Comparison of ENCODE assay signal across 8 cellular contexts in the genomic region with DNA sequence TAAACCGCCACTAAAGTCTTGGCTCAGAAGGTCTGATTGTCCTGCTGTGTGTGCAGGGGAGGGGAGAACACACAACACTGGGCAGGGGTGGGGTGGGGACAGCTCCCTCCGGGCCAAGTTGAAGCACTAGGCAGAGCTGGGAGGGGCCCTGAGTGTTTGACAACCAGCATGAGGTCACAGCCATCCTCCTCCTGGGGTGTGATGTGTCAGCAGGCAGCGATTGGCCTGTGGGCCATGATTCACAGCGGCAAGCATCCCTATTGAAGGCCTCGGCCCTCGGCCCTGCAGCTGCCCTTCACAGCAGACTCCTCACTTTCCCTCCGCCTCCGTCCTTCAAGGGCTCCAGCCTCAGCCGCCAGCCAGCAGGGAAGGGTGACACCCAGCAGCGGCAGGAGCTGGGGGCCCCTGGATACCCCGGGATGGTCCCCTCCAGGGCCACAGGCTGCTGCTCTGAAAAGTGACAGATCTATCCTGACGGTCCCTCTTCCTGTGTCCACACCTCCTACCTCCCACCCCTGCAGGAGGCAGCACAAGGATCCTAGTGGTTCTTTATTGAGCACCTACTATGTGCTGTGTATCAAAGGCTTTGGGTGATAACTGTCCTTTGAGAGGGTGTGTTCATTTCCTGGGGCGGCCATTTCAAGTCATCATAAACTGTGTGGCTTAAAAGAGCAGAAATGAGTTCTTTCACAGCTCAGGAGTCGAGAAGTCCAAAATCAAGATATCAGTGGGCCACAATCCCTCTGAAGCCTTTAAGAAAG.
DNase-seq lines count a peak whose midpoint lies in the region; ATAC-seq and TF ChIP-seq lines count a peak whose summit lies in the region.

No MANE protein-coding gene starts in this region.

- peaks cover 4 to 5% of the 10 kb centered on the region in 2 donors for H3K4me1 ChIP-seq in esophagus (ENCODE audit: control insufficient read depth in 2 of 2, insufficient read depth in 2 of 2, low read length in 1 of 2)
- H3K4me1 ChIP-seq in psoas muscle, result no peaks in the 10 kb centered on the region

- 33 to 43% methylated on average over 14 of the region's 14 CpGs for WGBS in esophagus, 2 donors
- WGBS in psoas muscle, 3 donors, result 34 to 35% (median 35%) methylated on average over 14 of the region's 14 CpGs

- H3K27ac ChIP-seq in esophagus (ENCODE audit: low read depth in 2 of 2, low read length in 1 of 2), result peak overlapping the region; percentile 25 to 88
- H3K27ac ChIP-seq in psoas muscle, result no peak overlapping the region

- peak; percentile 73 to 87 (median 80) for ATAC-seq in psoas muscle

- H3K4me3 ChIP-seq in esophagus (ENCODE audit: low read depth in 1 of 2, low read length in 2 of 2) (no peak overlapping the region), psoas muscle (no peak overlapping the region)

- no peak for TF ChIP-seq CTCF in psoas muscle (IDR thresholded peaks at IDR 0.05)

- H3K27me3 ChIP-seq in esophagus (ENCODE audit: control insufficient read depth in 1 of 2, insufficient read depth in 2 of 2, low read length in 2 of 2) (no peaks in the 10 kb centered on the region), psoas muscle (ENCODE audit: insufficient read depth in 3 of 3, low read length in 2 of 3) (peaks cover 0 to 8% (median 4%) of the 10 kb centered on the region in 3 donors)

- DNase-seq in GM04503 (ENCODE audit: low read depth), result peak; percentile 77
- DNase-seq in NCI-H510A (lab: John Stamatoyannopoulos, UW), result peak; percentile 99
- DNase-seq in psoas muscle, result peak; percentile 85 to 92
- DNase-seq in NCI-H2107 (lab: John Stamatoyannopoulos, UW), result no peak
- no peak for DNase-seq in NCI-H1105 treated with DMSO at 0.1 percent for 48 hours (lab: John Stamatoyannopoulos, UW)
- no peak for DNase-seq in SKM-1 (lab: John Stamatoyannopoulos, UW; ENCODE audit: unreplicated experiment)
- DNase-seq in cerebellum (ENCODE audit: low spot score), result no peak

- H3K9me3 ChIP-seq in esophagus (ENCODE audit: control insufficient read depth in 2 of 2, insufficient read depth in 1 of 2, low read depth in 1 of 2, low read length in 1 of 2) (no peaks in the 10 kb centered on the region), psoas muscle (no peaks in the 10 kb centered on the region)

- intact Hi-C loops in psoas muscle (cut with DNase I), result no loop called here

- H3K36me3 ChIP-seq in esophagus (ENCODE audit: control insufficient read depth in 2 of 2, insufficient read depth in 2 of 2, low read length in 1 of 2) (no peaks in the 10 kb centered on the region), psoas muscle (ENCODE audit: insufficient read depth in 1 of 2, low read depth in 1 of 2) (no peaks in the 10 kb centered on the region)

Comparison
In these comparisons a context has a peak if more than half of its experiments do, and no peak if none do; other contexts are left out.
1. DNase-seq: peak in GM04503 (single experiment), NCI-H510A (single experiment) and psoas muscle (2 of 2); none in NCI-H2107 (single experiment), NCI-H1105 treated with DMSO at 0.1 percent for 48 hours (single experiment), SKM-1 (single experiment) and cerebellum (single experiment).